ENCODE assay signal across 1 cellular context in the genomic region with DNA sequence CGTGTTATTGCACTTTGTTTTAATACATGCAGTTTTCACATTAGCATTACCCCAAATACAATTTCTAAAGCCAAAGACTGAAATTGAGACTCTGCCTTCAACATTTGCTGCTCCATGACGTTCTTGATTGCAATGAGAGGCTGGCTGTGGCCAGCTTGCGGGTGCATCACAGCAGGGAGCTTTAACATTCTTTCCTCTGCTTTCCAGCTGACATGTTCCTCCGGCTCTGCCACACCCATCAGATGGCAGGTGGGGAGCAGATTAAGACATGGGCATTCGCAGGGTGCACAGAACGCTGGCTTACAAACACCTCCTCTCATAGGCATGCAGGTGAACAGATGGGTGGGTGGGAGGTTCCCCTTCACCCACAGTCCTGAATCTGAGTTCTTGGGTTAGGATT.
TF ChIP-seq lines count a peak whose summit lies in the region.

No MANE protein-coding gene starts in this region.

TF ChIP-seq in H1, 55 proteins besides CTCF, POLR2A, EP300 and RAD21:
- TF ChIP-seq NRF1 (IDR thresholded peaks at IDR 0.05; ENCODE audit: low read depth, low read length) (no peak), CHD1 (IDR thresholded peaks at IDR 0.05; ENCODE audit: low read depth, low read length) (no peak), BRCA1 (IDR thresholded peaks at IDR 0.05; ENCODE audit: low read depth, low read length) (no peak), TAF1 (IDR thresholded peaks at IDR 0.05; ENCODE audit: low read depth, low read length) (no peak), BCL11A (IDR thresholded peaks at IDR 0.05; ENCODE audit: low read depth in 2 of 2, low read length in 2 of 2) (no peak), ATF2 (IDR thresholded peaks at IDR 0.05; ENCODE audit: low read length) (no peak), KDM4A (IDR thresholded peaks at IDR 0.05; ENCODE audit: low read depth, low read length, severe bottlenecking) (no peak), RFX5 (IDR thresholded peaks at IDR 0.05; ENCODE audit: borderline replicate concordance, low read depth, low read length) (no peak), GTF2F1 (IDR thresholded peaks at IDR 0.05; ENCODE audit: borderline replicate concordance, low read depth, low read length) (no peak), SRF (IDR thresholded peaks at IDR 0.05; ENCODE audit: low read depth, low read length) (no peak), SIN3A (conservative IDR thresholded peaks at IDR 0.05 in 1 of 2, IDR thresholded peaks at IDR 0.05 in 1 of 2; ENCODE audit: low read depth in 1 of 2, low read length in 2 of 2) (no peak), YY1 (IDR thresholded peaks at IDR 0.05; ENCODE audit: low read depth, low read length) (no peak), RBBP5 (IDR thresholded peaks at IDR 0.05; ENCODE audit: borderline replicate concordance, low read depth, low read length) (no peak)
